ENCODE assay signal across 9 cellular contexts in genomic region chr15:66838671-66839239, GRCh38.
DNase-seq lines count a peak whose midpoint lies in the region; ATAC-seq and TF ChIP-seq lines count a peak whose summit lies in the region.
"Had no signal": no experiment of that assay in that cellular context is flagged by ENCODE, and none has a peak within 500 bp of the region (broad histone marks: within the 10 kb centered on the region; RNA-seq: fewer than 3 reads in every experiment).

No MANE protein-coding gene starts in this region.

- no peaks in the 10 kb centered on the region for H3K9me2 ChIP-seq in OCI-LY1 (ENCODE audit: low read depth, low read length)

- peaks cover 11% of the 10 kb centered on the region for H3K27me3 Mint-ChIP-seq in endothelial cell (ENCODE audit: unreplicated experiment)
- peaks cover 33% of the 10 kb centered on the region for H3K27me3 Mint-ChIP-seq in T-helper 17 cell

- H3K27me3 ChIP-seq in OCI-LY1 (ENCODE audit: insufficient read depth, low read length), result peaks cover 4% of the 10 kb centered on the region
- H3K27me3 ChIP-seq in smooth muscle cell (ENCODE audit: low read depth), result no peaks in the 10 kb centered on the region

- H2AFZ ChIP-seq in OCI-LY1 (ENCODE audit: low read length) (no peak overlapping the region), smooth muscle cell (ENCODE audit: low read depth) (no peak overlapping the region)

- H3K9ac ChIP-seq in OCI-LY1 (ENCODE audit: low read length) (no peak overlapping the region), smooth muscle cell (ENCODE audit: low read depth) (no peak overlapping the region)

- no peaks in the 10 kb centered on the region for H3K9me3 Mint-ChIP-seq in endothelial cell (ENCODE audit: unreplicated experiment)

- H3F3A ChIP-seq in OCI-LY1 (ENCODE audit: insufficient read depth, low read length) (no peaks in the 10 kb centered on the region), smooth muscle cell (ENCODE audit: low read depth) (peaks cover 16% of the 10 kb centered on the region)

- H3K4me3 ChIP-seq in OCI-LY1 (ENCODE audit: low read depth, low read length, poor library complexity, severe bottlenecking), result no peak overlapping the region
- no peak overlapping the region for H3K4me3 ChIP-seq in smooth muscle cell
- H3K4me3 ChIP-seq: skin epidermis had no signal

- H3K27ac Mint-ChIP-seq in endothelial cell (ENCODE audit: unreplicated experiment) (no peak overlapping the region), T-helper 17 cell (no peak overlapping the region)

- peak; percentile 40 for DNase-seq in endothelial cell (ENCODE audit: low spot score)
- no peak for DNase-seq in smooth muscle cell (lab: John Stamatoyannopoulos, UW; ENCODE audit: unreplicated experiment)
- no peak for DNase-seq in putamen (ENCODE audit: low spot score)
- DNase-seq in 8988T, result no peak
- DNase-seq in T-helper 17 cell, result no peak

- peak; percentile 52 for TF ChIP-seq CTCF in GM12874 (IDR thresholded peaks at IDR 0.05; ENCODE audit: insufficient read depth, low read depth, low read length)
- TF ChIP-seq CTCF in OCI-LY1 (IDR thresholded peaks at IDR 0.05; ENCODE audit: low read length), result peak; percentile 57
- peak; percentile 59 for TF ChIP-seq CTCF in endothelial cell (IDR thresholded peaks at IDR 0.05; ENCODE audit: unreplicated experiment)
- TF ChIP-seq CTCF in smooth muscle cell (IDR thresholded peaks at IDR 0.05; ENCODE audit: borderline replicate concordance, insufficient read depth, poor library complexity, severe bottlenecking), result peak; percentile 57

- H3K79me2 ChIP-seq in OCI-LY1 (ENCODE audit: insufficient read depth, low read length), result no peaks in the 10 kb centered on the region
- peaks cover under 1% of the 10 kb centered on the region for H3K79me2 ChIP-seq in smooth muscle cell (ENCODE audit: low read depth)

- H3K27ac ChIP-seq in OCI-LY1 (ENCODE audit: low read depth, low read length, poor library complexity, severe bottlenecking) (no peak overlapping the region), smooth muscle cell (ENCODE audit: low read depth) (no peak overlapping the region)

- H3K4me3 Mint-ChIP-seq in endothelial cell (ENCODE audit: unreplicated experiment) (no peak overlapping the region), T-helper 17 cell (no peak overlapping the region)

- H3K36me3 Mint-ChIP-seq in endothelial cell (ENCODE audit: low read depth, unreplicated experiment), result peaks cover 5% of the 10 kb centered on the region
- H3K36me3 Mint-ChIP-seq in T-helper 17 cell (ENCODE audit: low read depth), result peaks cover 4% of the 10 kb centered on the region

- H3K4me1 Mint-ChIP-seq in endothelial cell (ENCODE audit: unreplicated experiment), result peaks cover 5% of the 10 kb centered on the region
- peaks cover 15% of the 10 kb centered on the region for H3K4me1 Mint-ChIP-seq in T-helper 17 cell

- WGBS in smooth muscle cell (ENCODE audit: low lambda C conversion rate), result 49% methylated on average over 5 of the region's 5 CpGs

- H4K20me1 ChIP-seq in OCI-LY1 (ENCODE audit: insufficient read depth, low read length) (no peaks in the 10 kb centered on the region), smooth muscle cell (ENCODE audit: low read depth) (no peaks in the 10 kb centered on the region)

- H3K4me1 ChIP-seq in OCI-LY1 (ENCODE audit: insufficient read depth, low read length, severe bottlenecking) (peaks cover 16% of the 10 kb centered on the region), smooth muscle cell (ENCODE audit: low read depth) (peaks cover 30% of the 10 kb centered on the region)

- H3K36me3 ChIP-seq in OCI-LY1 (ENCODE audit: insufficient read depth, low read length) (no peaks in the 10 kb centered on the region), smooth muscle cell (ENCODE audit: low read depth) (no peaks in the 10 kb centered on the region)

- no peak for ATAC-seq in GM21786 (IDR thresholded peaks at IDR 0.05; ENCODE audit: unreplicated experiment)
- ATAC-seq in T-helper 17 cell, result no peak

- H3K4me2 ChIP-seq in OCI-LY1 (ENCODE audit: low read length) (no peak overlapping the region), smooth muscle cell (no peak overlapping the region)

- H3K9me3 ChIP-seq in OCI-LY1 (ENCODE audit: low read length) (no peaks in the 10 kb centered on the region), smooth muscle cell (replicated peaks; ENCODE audit: low read depth) (no peaks in the 10 kb centered on the region), T-helper 17 cell (ENCODE audit: control insufficient read depth, low read length, poor library complexity, severe bottlenecking) (no peaks in the 10 kb centered on the region)
